1 cellular context compared by ENCODE assay signal in genomic region chr19:52570005-52570861, GRCh38.
A peak's percentile ranks its signal among the peaks of the same experiment; 100 is the strongest.
TF ChIP-seq lines count a peak whose summit lies in the region.

Gene ZNF701 (plus strand): TSS chr19:52570287. CDS start chr19:52574148, 3,861 bp downstream.

TF ChIP-seq in HepG2, 621 proteins besides CTCF, POLR2A, EP300 and RAD21 (continued from another document and continues in another):
- TF ChIP-seq FOXC1 (CRISPR knock-in tag; IDR thresholded peaks at IDR 0.05; ENCODE audit: borderline replicate concordance) (no peak), CEBPG (CRISPR knock-in tag; IDR thresholded peaks at IDR 0.05) (no peak), ZNF644 (CRISPR knock-in tag; IDR thresholded peaks at IDR 0.05; ENCODE audit: low read depth) (no peak), ZNF407 (CRISPR knock-in tag; IDR thresholded peaks at IDR 0.05; ENCODE audit: not compliant biosample characterization) (no peak), MEIS2 (CRISPR knock-in tag; IDR thresholded peaks at IDR 0.05) (no peak), SNAPC2 (CRISPR knock-in tag; IDR thresholded peaks at IDR 0.05) (no peak), ELF1 (CRISPR knock-in tag; IDR thresholded peaks at IDR 0.05) (peak; percentile 97), GPN1 (CRISPR knock-in tag; IDR thresholded peaks at IDR 0.05; ENCODE audit: borderline replicate concordance) (no peak), TFAP4 (IDR thresholded peaks at IDR 0.05; ENCODE audit: borderline replicate concordance, low read depth) (no peak), POLR2AphosphoS5 (IDR thresholded peaks at IDR 0.05; ENCODE audit: low read depth, low read length) (peak; percentile 88), USF2 (IDR thresholded peaks at IDR 0.05; ENCODE audit: low read depth, low read length) (no peak), USF2 (CRISPR knock-in tag; IDR thresholded peaks at IDR 0.05; ENCODE audit: borderline replicate concordance) (no peak), SRSF4 (IDR thresholded peaks at IDR 0.05; ENCODE audit: low read depth, low read length, poor library complexity, severe bottlenecking) (no peak), PPARG (CRISPR knock-in tag; conservative IDR thresholded peaks at IDR 0.05) (no peak), GABPB1 (CRISPR knock-in tag; IDR thresholded peaks at IDR 0.05) (peak; percentile 58), ZUFSP (CRISPR knock-in tag; IDR thresholded peaks at IDR 0.05; ENCODE audit: borderline replicate concordance) (no peak), AHDC1 (CRISPR knock-in tag; IDR thresholded peaks at IDR 0.05; ENCODE audit: borderline replicate concordance) (no peak), ZBTB34 (CRISPR knock-in tag; IDR thresholded peaks at IDR 0.05) (no peak), NR3C1 (CRISPR knock-in tag; IDR thresholded peaks at IDR 0.05) (no peak), NFE2L1 (CRISPR knock-in tag; IDR thresholded peaks at IDR 0.05; ENCODE audit: borderline replicate concordance) (no peak), HMG20B (CRISPR knock-in tag; conservative IDR thresholded peaks at IDR 0.05) (no peak), CEBPZ (IDR thresholded peaks at IDR 0.05; ENCODE audit: low read length) (no peak), KMT2A (CRISPR knock-in tag; IDR thresholded peaks at IDR 0.05) (0 out of 2 replicates have a peak, but pooled peaks have one; percentile 37), NKX3-1 (CRISPR knock-in tag; IDR thresholded peaks at IDR 0.05) (no peak), MLX (CRISPR knock-in tag; IDR thresholded peaks at IDR 0.05) (no peak), TOPORS (CRISPR knock-in tag; IDR thresholded peaks at IDR 0.05) (no peak), MED1 (CRISPR knock-in tag; IDR thresholded peaks at IDR 0.05) (0 out of 2 replicates have a peak, but pooled peaks have one; percentile 18), PCBP1 (IDR thresholded peaks at IDR 0.05; ENCODE audit: borderline replicate concordance, low read depth, low read length) (no peak), ZNF367 (CRISPR knock-in tag; IDR thresholded peaks at IDR 0.05; ENCODE audit: borderline replicate concordance) (no peak), ZKSCAN5 (CRISPR knock-in tag; IDR thresholded peaks at IDR 0.05) (no peak), TEF (CRISPR knock-in tag; IDR thresholded peaks at IDR 0.05) (no peak)
